ENCODE assay signal across 1 cellular context in the genomic region with DNA sequence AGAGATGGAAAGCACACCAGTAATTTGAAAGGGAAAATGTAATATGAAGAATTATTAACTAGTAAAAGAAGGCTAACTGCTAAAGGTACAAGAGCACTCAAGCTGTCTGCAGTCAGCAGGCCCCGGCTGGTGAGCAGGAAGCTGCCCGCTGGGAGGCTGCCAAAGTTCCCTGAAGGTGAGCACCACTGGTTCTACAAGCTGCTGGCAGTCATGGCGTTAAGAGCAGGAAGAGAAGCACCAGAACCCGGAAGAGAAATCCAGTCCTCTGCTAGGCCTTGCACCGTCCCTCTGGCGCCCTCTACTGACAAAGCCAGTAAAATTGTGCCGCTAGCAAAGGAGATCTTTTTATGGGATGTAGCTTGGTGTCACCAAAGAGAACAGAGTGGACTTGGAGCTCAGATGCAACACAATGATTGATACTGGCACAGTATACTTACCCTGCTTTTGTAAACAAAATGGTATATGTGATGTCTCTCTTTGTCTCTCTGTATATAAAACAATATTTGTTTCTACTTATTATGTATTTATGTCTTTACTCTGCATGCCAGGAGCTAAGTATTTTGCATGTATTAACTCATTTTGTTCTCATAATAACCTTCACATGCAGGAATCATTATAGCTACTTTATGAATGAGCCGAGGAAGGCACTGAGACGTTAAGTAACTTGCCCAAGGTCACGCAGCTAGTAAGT.
TF ChIP-seq lines count a peak whose summit lies in the region.

No MANE protein-coding gene starts in this region.

TF ChIP-seq in HepG2, 621 proteins besides CTCF, POLR2A, EP300 and RAD21 (continued from another document and continues in another):
- TF ChIP-seq, protein P1, sequence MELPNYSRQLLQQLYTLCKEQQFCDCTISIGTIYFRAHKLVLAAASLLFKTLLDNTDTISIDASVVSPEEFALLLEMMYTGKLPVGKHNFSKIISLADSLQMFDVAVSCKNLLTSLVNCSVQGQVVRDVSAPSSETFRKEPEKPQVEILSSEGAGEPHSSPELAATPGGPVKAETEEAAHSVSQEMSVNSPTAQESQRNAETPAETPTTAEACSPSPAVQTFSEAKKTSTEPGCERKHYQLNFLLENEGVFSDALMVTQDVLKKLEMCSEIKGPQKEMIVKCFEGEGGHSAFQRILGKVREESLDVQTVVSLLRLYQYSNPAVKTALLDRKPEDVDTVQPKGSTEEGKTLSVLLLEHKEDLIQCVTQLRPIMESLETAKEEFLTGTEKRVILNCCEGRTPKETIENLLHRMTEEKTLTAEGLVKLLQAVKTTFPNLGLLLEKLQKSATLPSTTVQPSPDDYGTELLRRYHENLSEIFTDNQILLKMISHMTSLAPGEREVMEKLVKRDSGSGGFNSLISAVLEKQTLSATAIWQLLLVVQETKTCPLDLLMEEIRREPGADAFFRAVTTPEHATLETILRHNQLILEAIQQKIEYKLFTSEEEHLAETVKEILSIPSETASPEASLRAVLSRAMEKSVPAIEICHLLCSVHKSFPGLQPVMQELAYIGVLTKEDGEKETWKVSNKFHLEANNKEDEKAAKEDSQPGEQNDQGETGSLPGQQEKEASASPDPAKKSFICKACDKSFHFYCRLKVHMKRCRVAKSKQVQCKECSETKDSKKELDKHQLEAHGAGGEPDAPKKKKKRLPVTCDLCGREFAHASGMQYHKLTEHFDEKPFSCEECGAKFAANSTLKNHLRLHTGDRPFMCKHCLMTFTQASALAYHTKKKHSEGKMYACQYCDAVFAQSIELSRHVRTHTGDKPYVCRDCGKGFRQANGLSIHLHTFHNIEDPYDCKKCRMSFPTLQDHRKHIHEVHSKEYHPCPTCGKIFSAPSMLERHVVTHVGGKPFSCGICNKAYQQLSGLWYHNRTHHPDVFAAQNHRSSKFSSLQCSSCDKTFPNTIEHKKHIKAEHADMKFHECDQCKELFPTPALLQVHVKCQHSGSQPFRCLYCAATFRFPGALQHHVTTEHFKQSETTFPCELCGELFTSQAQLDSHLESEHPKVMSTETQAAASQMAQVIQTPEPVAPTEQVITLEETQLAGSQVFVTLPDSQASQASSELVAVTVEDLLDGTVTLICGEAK (IDR thresholded peaks at IDR 0.05): no peak
- TF ChIP-seq, protein P1 (CRISPR knock-in tag; IDR thresholded peaks at IDR 0.05): peak; percentile 72; the same call in 1 of the 2 replicates
- TF ChIP-seq ZNF510 (CRISPR knock-in tag; IDR thresholded peaks at IDR 0.05; ENCODE audit: low read depth) (no peak), ZBTB42 (CRISPR knock-in tag; IDR thresholded peaks at IDR 0.05) (no peak), SUZ12 (IDR thresholded peaks at IDR 0.05; ENCODE audit: low read depth, low read length) (no peak), MIER2 (CRISPR knock-in tag; IDR thresholded peaks at IDR 0.05) (peak; percentile 75; the same call in 1 of the 2 replicates), PHF8 (CRISPR knock-in tag; IDR thresholded peaks at IDR 0.05) (peak; percentile 47; the same call in 1 of the 2 replicates), ZNF83 (CRISPR knock-in tag; IDR thresholded peaks at IDR 0.05; ENCODE audit: borderline replicate concordance) (no peak), TOE1 (CRISPR knock-in tag; IDR thresholded peaks at IDR 0.05) (no peak; the same call in 1 of the 2 replicates), STAG1 (CRISPR knock-in tag; IDR thresholded peaks at IDR 0.05) (peak; percentile 97), HOXA5 (CRISPR knock-in tag; IDR thresholded peaks at IDR 0.05) (peak; percentile 80), MZF1 (CRISPR knock-in tag; IDR thresholded peaks at IDR 0.05; ENCODE audit: borderline replicate concordance) (no peak), RELA (CRISPR knock-in tag; IDR thresholded peaks at IDR 0.05) (no peak; the same call in 1 of the 2 replicates), ZNF24 (IDR thresholded peaks at IDR 0.05) (no peak; the same call in 1 of the 2 replicates), ZNF703 (CRISPR knock-in tag; IDR thresholded peaks at IDR 0.05; ENCODE audit: borderline replicate concordance) (no peak), ELF3 (CRISPR knock-in tag; IDR thresholded peaks at IDR 0.05) (peak; percentile 100), ZNF552 (CRISPR knock-in tag; IDR thresholded peaks at IDR 0.05; ENCODE audit: borderline replicate concordance) (no peak), ZMYM4 (CRISPR knock-in tag; IDR thresholded peaks at IDR 0.05) (peak; percentile 99)
- TF ChIP-seq, protein P2, sequence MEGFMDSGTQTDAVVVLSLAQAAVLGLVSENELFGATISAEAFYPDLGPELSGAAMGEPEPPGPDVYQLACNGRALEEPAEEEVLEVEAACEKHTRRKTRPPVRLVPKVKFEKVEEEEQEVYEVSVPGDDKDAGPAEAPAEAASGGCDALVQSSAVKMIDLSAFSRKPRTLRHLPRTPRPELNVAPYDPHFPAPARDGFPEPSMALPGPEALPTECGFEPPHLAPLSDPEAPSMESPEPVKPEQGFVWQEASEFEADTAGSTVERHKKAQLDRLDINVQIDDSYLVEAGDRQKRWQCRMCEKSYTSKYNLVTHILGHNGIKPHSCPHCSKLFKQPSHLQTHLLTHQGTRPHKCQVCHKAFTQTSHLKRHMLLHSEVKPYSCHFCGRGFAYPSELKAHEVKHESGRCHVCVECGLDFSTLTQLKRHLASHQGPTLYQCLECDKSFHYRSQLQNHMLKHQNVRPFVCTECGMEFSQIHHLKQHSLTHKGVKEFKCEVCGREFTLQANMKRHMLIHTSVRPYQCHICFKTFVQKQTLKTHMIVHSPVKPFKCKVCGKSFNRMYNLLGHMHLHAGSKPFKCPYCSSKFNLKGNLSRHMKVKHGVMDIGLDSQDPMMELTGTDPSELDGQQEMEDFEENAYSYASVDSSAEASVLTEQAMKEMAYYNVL (CRISPR knock-in tag; IDR thresholded peaks at IDR 0.05; ENCODE audit: borderline replicate concordance): peak; percentile 80; the same call in 1 of the 2 replicates
- TF ChIP-seq, protein P3, sequence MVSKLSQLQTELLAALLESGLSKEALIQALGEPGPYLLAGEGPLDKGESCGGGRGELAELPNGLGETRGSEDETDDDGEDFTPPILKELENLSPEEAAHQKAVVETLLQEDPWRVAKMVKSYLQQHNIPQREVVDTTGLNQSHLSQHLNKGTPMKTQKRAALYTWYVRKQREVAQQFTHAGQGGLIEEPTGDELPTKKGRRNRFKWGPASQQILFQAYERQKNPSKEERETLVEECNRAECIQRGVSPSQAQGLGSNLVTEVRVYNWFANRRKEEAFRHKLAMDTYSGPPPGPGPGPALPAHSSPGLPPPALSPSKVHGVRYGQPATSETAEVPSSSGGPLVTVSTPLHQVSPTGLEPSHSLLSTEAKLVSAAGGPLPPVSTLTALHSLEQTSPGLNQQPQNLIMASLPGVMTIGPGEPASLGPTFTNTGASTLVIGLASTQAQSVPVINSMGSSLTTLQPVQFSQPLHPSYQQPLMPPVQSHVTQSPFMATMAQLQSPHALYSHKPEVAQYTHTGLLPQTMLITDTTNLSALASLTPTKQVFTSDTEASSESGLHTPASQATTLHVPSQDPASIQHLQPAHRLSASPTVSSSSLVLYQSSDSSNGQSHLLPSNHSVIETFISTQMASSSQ (IDR thresholded peaks at IDR 0.05; ENCODE audit: low read depth): peak; percentile 59
- TF ChIP-seq, protein P3 (CRISPR knock-in tag; IDR thresholded peaks at IDR 0.05; ENCODE audit: borderline replicate concordance): peak; percentile 79; the same call in 1 of the 2 replicates
- TF ChIP-seq, protein P4, sequence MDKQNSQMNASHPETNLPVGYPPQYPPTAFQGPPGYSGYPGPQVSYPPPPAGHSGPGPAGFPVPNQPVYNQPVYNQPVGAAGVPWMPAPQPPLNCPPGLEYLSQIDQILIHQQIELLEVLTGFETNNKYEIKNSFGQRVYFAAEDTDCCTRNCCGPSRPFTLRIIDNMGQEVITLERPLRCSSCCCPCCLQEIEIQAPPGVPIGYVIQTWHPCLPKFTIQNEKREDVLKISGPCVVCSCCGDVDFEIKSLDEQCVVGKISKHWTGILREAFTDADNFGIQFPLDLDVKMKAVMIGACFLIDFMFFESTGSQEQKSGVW (CRISPR knock-in tag; IDR thresholded peaks at IDR 0.05; ENCODE audit: borderline replicate concordance): no peak
- TF ChIP-seq, protein P5, sequence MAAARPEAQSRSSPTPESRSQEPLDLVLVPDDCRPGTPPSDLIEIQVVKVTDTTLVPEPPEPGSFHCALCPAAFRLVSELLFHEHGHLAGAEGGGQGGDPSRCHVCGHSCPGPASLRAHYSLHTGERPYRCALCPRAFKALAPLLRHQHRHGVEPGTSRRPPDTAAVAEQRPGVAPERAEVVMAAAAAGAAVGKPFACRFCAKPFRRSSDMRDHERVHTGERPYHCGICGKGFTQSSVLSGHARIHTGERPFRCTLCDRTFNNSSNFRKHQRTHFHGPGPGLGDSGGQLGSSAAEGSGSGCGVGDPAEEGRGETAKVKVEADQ (CRISPR knock-in tag; IDR thresholded peaks at IDR 0.05; ENCODE audit: borderline replicate concordance): peak; percentile 92
- TF ChIP-seq, protein P6, sequence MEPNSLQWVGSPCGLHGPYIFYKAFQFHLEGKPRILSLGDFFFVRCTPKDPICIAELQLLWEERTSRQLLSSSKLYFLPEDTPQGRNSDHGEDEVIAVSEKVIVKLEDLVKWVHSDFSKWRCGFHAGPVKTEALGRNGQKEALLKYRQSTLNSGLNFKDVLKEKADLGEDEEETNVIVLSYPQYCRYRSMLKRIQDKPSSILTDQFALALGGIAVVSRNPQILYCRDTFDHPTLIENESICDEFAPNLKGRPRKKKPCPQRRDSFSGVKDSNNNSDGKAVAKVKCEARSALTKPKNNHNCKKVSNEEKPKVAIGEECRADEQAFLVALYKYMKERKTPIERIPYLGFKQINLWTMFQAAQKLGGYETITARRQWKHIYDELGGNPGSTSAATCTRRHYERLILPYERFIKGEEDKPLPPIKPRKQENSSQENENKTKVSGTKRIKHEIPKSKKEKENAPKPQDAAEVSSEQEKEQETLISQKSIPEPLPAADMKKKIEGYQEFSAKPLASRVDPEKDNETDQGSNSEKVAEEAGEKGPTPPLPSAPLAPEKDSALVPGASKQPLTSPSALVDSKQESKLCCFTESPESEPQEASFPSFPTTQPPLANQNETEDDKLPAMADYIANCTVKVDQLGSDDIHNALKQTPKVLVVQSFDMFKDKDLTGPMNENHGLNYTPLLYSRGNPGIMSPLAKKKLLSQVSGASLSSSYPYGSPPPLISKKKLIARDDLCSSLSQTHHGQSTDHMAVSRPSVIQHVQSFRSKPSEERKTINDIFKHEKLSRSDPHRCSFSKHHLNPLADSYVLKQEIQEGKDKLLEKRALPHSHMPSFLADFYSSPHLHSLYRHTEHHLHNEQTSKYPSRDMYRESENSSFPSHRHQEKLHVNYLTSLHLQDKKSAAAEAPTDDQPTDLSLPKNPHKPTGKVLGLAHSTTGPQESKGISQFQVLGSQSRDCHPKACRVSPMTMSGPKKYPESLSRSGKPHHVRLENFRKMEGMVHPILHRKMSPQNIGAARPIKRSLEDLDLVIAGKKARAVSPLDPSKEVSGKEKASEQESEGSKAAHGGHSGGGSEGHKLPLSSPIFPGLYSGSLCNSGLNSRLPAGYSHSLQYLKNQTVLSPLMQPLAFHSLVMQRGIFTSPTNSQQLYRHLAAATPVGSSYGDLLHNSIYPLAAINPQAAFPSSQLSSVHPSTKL (CRISPR knock-in tag; IDR thresholded peaks at IDR 0.05): peak; percentile 81
- TF ChIP-seq, protein P7, sequence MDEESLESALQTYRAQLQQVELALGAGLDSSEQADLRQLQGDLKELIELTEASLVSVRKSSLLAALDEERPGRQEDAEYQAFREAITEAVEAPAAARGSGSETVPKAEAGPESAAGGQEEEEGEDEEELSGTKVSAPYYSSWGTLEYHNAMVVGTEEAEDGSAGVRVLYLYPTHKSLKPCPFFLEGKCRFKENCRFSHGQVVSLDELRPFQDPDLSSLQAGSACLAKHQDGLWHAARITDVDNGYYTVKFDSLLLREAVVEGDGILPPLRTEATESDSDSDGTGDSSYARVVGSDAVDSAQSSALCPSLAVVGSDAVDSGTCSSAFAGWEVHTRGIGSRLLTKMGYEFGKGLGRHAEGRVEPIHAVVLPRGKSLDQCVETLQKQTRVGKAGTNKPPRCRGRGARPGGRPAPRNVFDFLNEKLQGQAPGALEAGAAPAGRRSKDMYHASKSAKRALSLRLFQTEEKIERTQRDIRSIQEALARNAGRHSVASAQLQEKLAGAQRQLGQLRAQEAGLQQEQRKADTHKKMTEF (CRISPR knock-in tag; IDR thresholded peaks at IDR 0.05): peak; percentile 92
